17 cellular contexts compared by ENCODE assay signal in genomic region chr18:46570134-46570533, GRCh38.
DNase-seq lines count a peak whose midpoint lies in the region; TF ChIP-seq lines count a peak whose summit lies in the region.
"Had no signal": no experiment of that assay in that cellular context is flagged by ENCODE, and none has a peak within 500 bp of the region (broad histone marks: within the 10 kb centered on the region; RNA-seq: fewer than 3 reads in every experiment).

No MANE protein-coding gene starts in this region.

- no peak overlapping the region for H2AFZ ChIP-seq in trophoblast cell (ENCODE audit: insufficient read depth, low read length, poor library complexity)

- H3K9me3 ChIP-seq in esophagus muscularis mucosa (no peaks in the 10 kb centered on the region), trophoblast cell (ENCODE audit: insufficient read depth, low read depth, low read length) (peaks cover 6% of the 10 kb centered on the region), stomach (no peaks in the 10 kb centered on the region)
- H3K9me3 ChIP-seq: A549; BLaER1 treated with 17β-estradiol and CSF1 and Interleukin-3, amounts not matched to agents 10 nM and 100 nM; Caco-2 had no signal

- H2BK12ac ChIP-seq in trophoblast cell (ENCODE audit: low read length), result no peak overlapping the region

- H3K4me3 ChIP-seq in esophagus muscularis mucosa (no peak overlapping the region), trophoblast cell (ENCODE audit: low read depth, low read length) (peak overlapping the region; percentile 37), stomach (no peak overlapping the region)
- H3K4me3 ChIP-seq: A549; BLaER1 treated with 17β-estradiol and CSF1 and Interleukin-3, amounts not matched to agents 10 nM and 100 nM had no signal

- no peaks in the 10 kb centered on the region for H3K9me3 Mint-ChIP-seq in activated naive CD8-positive, alpha-beta T cell treated with anti-CD3 and anti-CD28 coated beads for 36 hours
- H3K9me3 Mint-ChIP-seq: CD4-positive, alpha-beta T cell; CD8-positive, alpha-beta T cell had no signal

- H3K36me3 Mint-ChIP-seq in activated naive CD8-positive, alpha-beta T cell treated with anti-CD3 and anti-CD28 coated beads for 36 hours, result no peaks in the 10 kb centered on the region
- H3K36me3 Mint-ChIP-seq: CD8-positive, alpha-beta T cell had no signal

- TF ChIP-seq EP300 in esophagus muscularis mucosa (IDR thresholded peaks at IDR 0.05), result no peak
- no peak for TF ChIP-seq EP300 in stomach (IDR thresholded peaks at IDR 0.05)

- H2AK5ac ChIP-seq in trophoblast cell (ENCODE audit: low read length), result no peak overlapping the region

- no peak overlapping the region for H3K14ac ChIP-seq in trophoblast cell (ENCODE audit: low read length)

- 74% methylated on average over 3 of the region's 5 CpGs for WGBS in esophagus muscularis mucosa
- no CpG with 5 or more reads among the region's 5 CpGs for WGBS in trophoblast cell (ENCODE audit: extremely low coverage, insufficient coverage, insufficient read length)
- 65 to 77% (median 70%) methylated on average over 5 of the region's 5 CpGs for WGBS in stomach, 5 donors

- no peak overlapping the region for H4K91ac ChIP-seq in trophoblast cell (ENCODE audit: low read depth, low read length)

- H4K12ac ChIP-seq in trophoblast cell (ENCODE audit: low read depth, low read length), result no peak overlapping the region

- no peaks in the 10 kb centered on the region for H3K79me2 ChIP-seq in trophoblast cell (ENCODE audit: control insufficient read depth, insufficient read depth, low read length, poor library complexity)

- no peak overlapping the region for H3K27ac Mint-ChIP-seq in activated naive CD8-positive, alpha-beta T cell treated with anti-CD3 and anti-CD28 coated beads for 36 hours
- H3K27ac Mint-ChIP-seq: B cell; CD4-positive, alpha-beta T cell; CD8-positive, alpha-beta T cell had no signal

- no peak overlapping the region for H4K8ac ChIP-seq in trophoblast cell (ENCODE audit: low read depth, low read length)

- no peaks in the 10 kb centered on the region for H3K79me1 ChIP-seq in trophoblast cell (ENCODE audit: low read length)

- H3K4me1 Mint-ChIP-seq in activated naive CD8-positive, alpha-beta T cell treated with anti-CD3 and anti-CD28 coated beads for 36 hours, result peaks cover 5% of the 10 kb centered on the region
- H3K4me1 Mint-ChIP-seq: B cell had no signal

- no peak overlapping the region for H2BK5ac ChIP-seq in trophoblast cell (ENCODE audit: low read depth, low read length, poor library complexity)

- H3K27ac ChIP-seq in esophagus muscularis mucosa (replicated peaks in 1 of 4) (no peak overlapping the region), trophoblast cell (ENCODE audit: low read depth, low read length) (no peak overlapping the region), stomach (no peak overlapping the region)
- H3K27ac ChIP-seq: 22Rv1; A549; BLaER1 treated with 17β-estradiol and CSF1 and Interleukin-3, amounts not matched to agents 10 nM and 100 nM; C4-2B had no signal

- no peak for TF ChIP-seq POLR2A in esophagus muscularis mucosa (IDR thresholded peaks at IDR 0.05; ENCODE audit: low read depth)
- TF ChIP-seq POLR2A in stomach (IDR thresholded peaks at IDR 0.05), result no peak

- no peaks in the 10 kb centered on the region for H3K27me3 Mint-ChIP-seq in activated naive CD8-positive, alpha-beta T cell treated with anti-CD3 and anti-CD28 coated beads for 36 hours

- no peak overlapping the region for H3K4me2 ChIP-seq in trophoblast cell (ENCODE audit: low read length)
- H3K4me2 ChIP-seq: A549; BLaER1 treated with 17β-estradiol and CSF1 and Interleukin-3, amounts not matched to agents 10 nM and 100 nM had no signal

- H3K4me3 Mint-ChIP-seq in activated naive CD8-positive, alpha-beta T cell treated with anti-CD3 and anti-CD28 coated beads for 36 hours, result no peak overlapping the region
- H3K4me3 Mint-ChIP-seq: B cell; CD4-positive, alpha-beta T cell; CD8-positive, alpha-beta T cell had no signal

- H2BK120ac ChIP-seq in trophoblast cell (ENCODE audit: insufficient read depth, low read length, poor library complexity), result no peak overlapping the region

- DNase-seq in esophagus muscularis mucosa (ENCODE audit: extremely low spot score) (peak; percentile 66), mesenteric fat pad (ENCODE audit: low spot score) (peak; percentile 51), trophoblast cell (no peak), stomach (no peak)
- no peak for DNase-seq in activated naive CD8-positive, alpha-beta T cell treated with anti-CD3 and anti-CD28 coated beads for 36 hours
- DNase-seq: AML-193; Caco-2; Calu3; CD4-positive, alpha-beta T cell; CD8-positive, alpha-beta T cell; DMS79 treated with DMSO at 0.1 percent for 48 hours; GF-D8 had no signal

- no peak overlapping the region for H3K18ac ChIP-seq in trophoblast cell (ENCODE audit: low read length)

- H3K4me1 ChIP-seq in esophagus muscularis mucosa (no peaks in the 10 kb centered on the region), trophoblast cell (ENCODE audit: control insufficient read depth in 1 of 2, insufficient read depth in 2 of 2, low read length in 2 of 2) (no peaks in the 10 kb centered on the region), stomach (no peaks in the 10 kb centered on the region)
- H3K4me1 ChIP-seq: A549, Caco-2 had no signal

- H3K4ac ChIP-seq in trophoblast cell (ENCODE audit: low read depth, low read length), result no peak overlapping the region

- intact Hi-C loops in esophagus muscularis mucosa (cut with DNase I) (no loop called here), stomach (cut with DNase I; ENCODE audit: low total_unique reads) (no loop called here)

- no peak overlapping the region for H3K9ac ChIP-seq in trophoblast cell (ENCODE audit: low read length)
- H3K9ac ChIP-seq: BLaER1 treated with 17β-estradiol and CSF1 and Interleukin-3, amounts not matched to agents 10 nM and 100 nM had no signal

- no peaks in the 10 kb centered on the region for H3K36me3 ChIP-seq in esophagus muscularis mucosa
- H3K36me3 ChIP-seq in trophoblast cell (ENCODE audit: control insufficient read depth in 1 of 2, insufficient read depth in 2 of 2, low read length in 2 of 2), result no peaks in the 10 kb centered on the region
- no peaks in the 10 kb centered on the region for H3K36me3 ChIP-seq in stomach

- no peak overlapping the region for H3K23ac ChIP-seq in trophoblast cell (ENCODE audit: low read length)

- TF ChIP-seq CTCF in esophagus muscularis mucosa (IDR thresholded peaks at IDR 0.05) (no peak), stomach (IDR thresholded peaks at IDR 0.05) (no peak)

- H3K27me3 ChIP-seq in esophagus muscularis mucosa (peaks cover 0 to 10% (median 0%) of the 10 kb centered on the region in 4 donors), trophoblast cell (ENCODE audit: insufficient read depth, low read length) (no peaks in the 10 kb centered on the region), stomach (no peaks in the 10 kb centered on the region)
- H3K27me3 ChIP-seq: BLaER1 treated with 17β-estradiol and CSF1 and Interleukin-3, amounts not matched to agents 10 nM and 100 nM had no signal

Comparison
In these comparisons a context has a peak if more than half of its experiments do, and no peak if none do; other contexts are left out.
1. DNase-seq: peak in esophagus muscularis mucosa (single experiment) and mesenteric fat pad (single experiment); none in trophoblast cell (0 of 2), activated naive CD8-positive, alpha-beta T cell treated with anti-CD3 and anti-CD28 coated beads for 36 hours (single experiment) and stomach (single experiment).